In genomic region chr5:180790020-180790419, GRCh38 we compare ENCODE assay signal across 12 cellular contexts. TPM values are rescaled to one million over a fixed set of nuclear protein-coding genes. Genes with fewer than 3 reads are reported as not detected.
DNase-seq lines count a peak whose midpoint lies in the region; ATAC-seq and TF ChIP-seq lines count a peak whose summit lies in the region.
"Had no signal": no experiment of that assay in that cellular context is flagged by ENCODE, and none has a peak within 500 bp of the region (broad histone marks: within the 10 kb centered on the region; RNA-seq: fewer than 3 reads in every experiment).

No MANE protein-coding gene starts in this region.

- H3K4me3 Mint-ChIP-seq in activated naive CD4-positive, alpha-beta T cell treated with anti-CD3 and anti-CD28 coated beads, Interleukin-2, amount 50 U/mL, for 24 hours = no peak overlapping the region
- H3K4me3 Mint-ChIP-seq in activated naive CD4-positive, alpha-beta T cell treated with anti-CD3 and anti-CD28 coated beads, Interleukin-2, amount 10 ng/mL, durations not matched to agents 7 days and 5 days = no peak overlapping the region
- no peak overlapping the region for H3K4me3 Mint-ChIP-seq in immature natural killer cell

- no peaks in the 10 kb centered on the region for H3K27me3 Mint-ChIP-seq in activated naive CD4-positive, alpha-beta T cell treated with anti-CD3 and anti-CD28 coated beads, Interleukin-2, amount 50 U/mL, for 24 hours
- H3K27me3 Mint-ChIP-seq in activated naive CD4-positive, alpha-beta T cell treated with anti-CD3 and anti-CD28 coated beads, Interleukin-2, amount 10 ng/mL, durations not matched to agents 7 days and 5 days = no peaks in the 10 kb centered on the region
- H3K27me3 Mint-ChIP-seq in immature natural killer cell (ENCODE audit: low read depth in 3 of 3) = peaks cover 2 to 6% (median 2%) of the 10 kb centered on the region in 3 donors

- H3K27ac ChIP-seq in WERI-Rb-1 = no peak overlapping the region
- H3K27ac ChIP-seq: C4-2B, PC-9 had no signal

- peaks cover 4% of the 10 kb centered on the region for H3K36me3 Mint-ChIP-seq in activated naive CD4-positive, alpha-beta T cell treated with anti-CD3 and anti-CD28 coated beads, Interleukin-2, amount 50 U/mL, for 24 hours
- peaks cover 37% of the 10 kb centered on the region for H3K36me3 Mint-ChIP-seq in activated naive CD4-positive, alpha-beta T cell treated with anti-CD3 and anti-CD28 coated beads, Interleukin-2, amount 10 ng/mL, durations not matched to agents 7 days and 5 days
- peaks cover 0 to 7% (median 0%) of the 10 kb centered on the region in 3 donors for H3K36me3 Mint-ChIP-seq in immature natural killer cell

- no peaks in the 10 kb centered on the region for H3K9me3 Mint-ChIP-seq in activated naive CD4-positive, alpha-beta T cell treated with anti-CD3 and anti-CD28 coated beads, Interleukin-2, amount 50 U/mL, for 24 hours
- no peaks in the 10 kb centered on the region for H3K9me3 Mint-ChIP-seq in activated naive CD4-positive, alpha-beta T cell treated with anti-CD3 and anti-CD28 coated beads, Interleukin-2, amount 10 ng/mL, durations not matched to agents 7 days and 5 days
- H3K9me3 Mint-ChIP-seq in immature natural killer cell = no peaks in the 10 kb centered on the region

- no peaks in the 10 kb centered on the region for H3K27me3 ChIP-seq in WERI-Rb-1 (ENCODE audit: insufficient read depth, low read depth, severe bottlenecking)

- no peak overlapping the region for H3K4me3 ChIP-seq in WERI-Rb-1 (ENCODE audit: low read depth, low read length)
- H3K4me3 ChIP-seq: PC-9 had no signal

- DNase-seq in activated naive CD4-positive, alpha-beta T cell treated with anti-CD3 and anti-CD28 coated beads, Interleukin-2, amount 10 ng/mL, durations not matched to agents 7 days and 5 days = no peak
- DNase-seq in WERI-Rb-1 (peak; percentile 36), immature natural killer cell (peak; percentile 18 to 29 (median 26)), ureter (ENCODE audit: low spot score) (peak; percentile 30), C1 segment of cervical spinal cord (lab: John Stamatoyannopoulos, UW) (no peak)
- no peak for DNase-seq in stimulated activated CD4-positive, alpha-beta T cell treated with anti-CD3 and anti-CD28 coated beads, Interleukin-4, amount 100 ng/mL, for 4 hours
- DNase-seq: kidney; PC-9; stimulated activated naive CD4-positive, alpha-beta T cell treated with Interleukin-2 at 50 U/mL for 16 hours had no signal

- no peak for ATAC-seq in HG03095 (IDR thresholded peaks at IDR 0.05; ENCODE audit: unreplicated experiment)

- peak overlapping the region; percentile 74 for H3K27ac Mint-ChIP-seq in activated naive CD4-positive, alpha-beta T cell treated with anti-CD3 and anti-CD28 coated beads, Interleukin-2, amount 50 U/mL, for 24 hours
- no peak overlapping the region for H3K27ac Mint-ChIP-seq in activated naive CD4-positive, alpha-beta T cell treated with anti-CD3 and anti-CD28 coated beads, Interleukin-2, amount 10 ng/mL, durations not matched to agents 7 days and 5 days
- peak overlapping the region in 3 of 6 donors; percentile 30 to 79 (median 61) for H3K27ac Mint-ChIP-seq in immature natural killer cell

- peak; percentile 42; the same call in 1 of the 2 replicates for TF ChIP-seq CTCF in WERI-Rb-1 (IDR thresholded peaks at IDR 0.05; ENCODE audit: low read depth, low read length)

- H3K9me3 ChIP-seq in WERI-Rb-1 (ENCODE audit: severe bottlenecking) = no peaks in the 10 kb centered on the region

- H3K4me1 Mint-ChIP-seq in activated naive CD4-positive, alpha-beta T cell treated with anti-CD3 and anti-CD28 coated beads, Interleukin-2, amount 50 U/mL, for 24 hours = peaks cover 43% of the 10 kb centered on the region
- H3K4me1 Mint-ChIP-seq in activated naive CD4-positive, alpha-beta T cell treated with anti-CD3 and anti-CD28 coated beads, Interleukin-2, amount 10 ng/mL, durations not matched to agents 7 days and 5 days = peaks cover 30% of the 10 kb centered on the region
- peaks cover 53 to 76% of the 10 kb centered on the region in 2 donors for H3K4me1 Mint-ChIP-seq in immature natural killer cell

- CTCF ChIA-PET in activated naive CD4-positive, alpha-beta T cell treated with anti-CD3 and anti-CD28 coated beads, Interleukin-2, amount 10 ng/mL, durations not matched to agents 7 days and 5 days (lab: Charles Lee) = interaction anchor here (1.0 to 1.7 kb wide), 3 partner anchors 11 to 41 kb away, joined by 3 read pairs; no protein-coding TSS in a partner anchor

- no peaks in the 10 kb centered on the region for H3K36me3 ChIP-seq in WERI-Rb-1

RNA-seq across cellular contexts. Expression of gene MGAT1, which starts 12.6 kb away (rescaled TPM):
- 100 to 1,000 TPM; 220 to 241 (median 238) TPM for polyA plus RNA-seq in immature natural killer cell
- 151 TPM for total RNA-seq in ureter

RNA-seq across cellular contexts. Expression of gene OR2Y1, which starts 50.2 kb away (rescaled TPM):
- not detected for polyA plus RNA-seq in immature natural killer cell
- total RNA-seq in ureter = not detected
- total RNA-seq: kidney, PC-9 had no signal

Comparison
In these comparisons a context has a peak if more than half of its experiments do, and no peak if none do; other contexts are left out.
1. DNase-seq: peak in WERI-Rb-1 (single experiment), immature natural killer cell (3 of 3) and ureter (single experiment); none in activated naive CD4-positive, alpha-beta T cell treated with anti-CD3 and anti-CD28 coated beads, Interleukin-2, amount 10 ng/mL, durations not matched to agents 7 days and 5 days (single experiment), C1 segment of cervical spinal cord (0 of 14) and stimulated activated CD4-positive, alpha-beta T cell treated with anti-CD3 and anti-CD28 coated beads, Interleukin-4, amount 100 ng/mL, for 4 hours (0 of 2).